ENCODE assay signal across 37 cellular contexts in genomic region chr18:42746794-42747193, GRCh38.
"Had no signal": no experiment of that assay in that cellular context is flagged by ENCODE, and none has a peak within 500 bp of the region (broad histone marks: within the 10 kb centered on the region; RNA-seq: fewer than 3 reads in every experiment).

No MANE protein-coding gene starts in this region.

- DNase-seq: activated B cell treated with CpG ODN at 0.5 μM for 24 hours; activated CD4-positive, alpha-beta memory T cell treated with anti-CD3 and anti-CD28 coated beads for 36 hours; activated CD4-positive, alpha-beta T cell treated with anti-CD3 and anti-CD28 coated beads for 4 hours; activated CD4-positive, alpha-beta T cell treated with anti-CD3 and anti-CD28 coated beads, Interleukin-2, amount 10 ng/mL, durations not matched to agents 24 days and 14 days; activated CD4-positive, alpha-beta T cell treated with anti-CD3 and anti-CD28 coated beads, Interleukin-2, amount 50 U/mL, for 1 hour; activated CD4-positive, alpha-beta T cell treated with anti-CD3 and anti-CD28 coated beads, Interleukin-2, amount 50 U/mL, for 4 hours; activated CD4-positive, CD25-positive, alpha-beta regulatory T cell treated with anti-CD3 and anti-CD28 coated beads, Interleukin-2, amount 50 U/mL, for 72 hours; activated CD8-positive, alpha-beta memory T cell treated with anti-CD3 and anti-CD28 coated beads for 24 hours; activated CD8-positive, alpha-beta memory T cell treated with anti-CD3 and anti-CD28 coated beads, Interleukin-2, amount 10 ng/mL, durations not matched to agents 7 days and 5 days; activated CD8-positive, alpha-beta memory T cell treated with anti-CD3 and anti-CD28 coated beads, Interleukin-2, amount 50 U/mL, for 48 hours; activated CD8-positive, alpha-beta T cell treated with anti-CD3 and anti-CD28 coated beads, Interleukin-2, amount 10 ng/mL, durations not matched to agents 7 days and 5 days; activated effector memory CD4-positive, alpha-beta T cell treated with anti-CD3 and anti-CD28 coated beads, Interleukin-2, amount 50 U/mL, for 16 hours; activated gamma-delta T cell treated with Interleukin-2 at 50 U/mL for 16 hours; activated naive CD4-positive, alpha-beta T cell; activated naive CD4-positive, alpha-beta T cell treated with anti-CD3 and anti-CD28 coated beads for 36 hours; activated naive CD4-positive, alpha-beta T cell treated with anti-CD3 and anti-CD28 coated beads, Interleukin-2, amount 50 U/mL, for 16 hours; activated naive CD8-positive, alpha-beta T cell treated with anti-CD3 and anti-CD28 coated beads for 36 hours; activated T-cell treated with anti-CD3 and anti-CD28 coated beads, Interleukin-2, amount 50 U/mL, for 24 hours; activated T-cell treated with anti-CD3 and anti-CD28 coated beads, Interleukin-2, amount 50 U/mL, for 48 hours; adrenal gland; amygdala; anterior cingulate cortex; caudate nucleus; cerebellar nuclear complex; T-helper 1 cell; T-helper 2 cell; T-helper 9 cell; WERI-Rb-1 had no signal

- H3K27ac Mint-ChIP-seq: activated B cell treated with CpG ODN at 0.5 μM for 24 hours; activated CD4-positive, alpha-beta memory T cell treated with anti-CD3 and anti-CD28 coated beads for 36 hours; activated CD4-positive, alpha-beta T cell treated with anti-CD3 and anti-CD28 coated beads, Interleukin-2, amount 10 ng/mL, durations not matched to agents 24 days and 14 days; activated CD8-positive, alpha-beta memory T cell treated with anti-CD3 and anti-CD28 coated beads, Interleukin-2, amount 10 ng/mL, durations not matched to agents 7 days and 5 days; activated CD8-positive, alpha-beta T cell treated with anti-CD3 and anti-CD28 coated beads, Interleukin-2, amount 10 ng/mL, durations not matched to agents 7 days and 5 days; activated naive CD4-positive, alpha-beta T cell treated with anti-CD3 and anti-CD28 coated beads for 36 hours; activated naive CD4-positive, alpha-beta T cell treated with anti-CD3 and anti-CD28 coated beads, Interleukin-2, amount 50 U/mL, for 72 hours; activated naive CD8-positive, alpha-beta T cell treated with anti-CD3 and anti-CD28 coated beads for 36 hours; activated T-cell treated with anti-CD3 and anti-CD28 coated beads, Interleukin-2, amount 50 U/mL, for 24 hours; activated T-helper 17 cell treated with anti-CD3 and anti-CD28 coated beads, Interleukin-2, amount 50 U/mL, for 72 hours; brain; T-helper 1 cell treated with Interleukin-12 subunit alpha and Interleukin-12 subunit beta and Interleukin-4 antibody, amounts not matched to agents 30 μg/mL and 1 μg/mL, for 36 hours; T-helper 2 cell treated with Interferon-gamma antibody and Interleukin-4, amounts not matched to agents 5 μg/mL and 100 μg/mL, for 36 hours had no signal

- H3K27ac ChIP-seq: adrenal gland, ascending aorta, cardiac muscle cell, WERI-Rb-1 had no signal

- H3K4me1 Mint-ChIP-seq: activated B cell treated with CpG ODN at 0.5 μM for 24 hours; activated CD4-positive, alpha-beta T cell treated with anti-CD3 and anti-CD28 coated beads, Interleukin-2, amount 10 ng/mL, durations not matched to agents 24 days and 14 days; activated CD8-positive, alpha-beta memory T cell treated with anti-CD3 and anti-CD28 coated beads, Interleukin-2, amount 10 ng/mL, durations not matched to agents 7 days and 5 days; activated naive CD8-positive, alpha-beta T cell treated with anti-CD3 and anti-CD28 coated beads for 36 hours; activated T-helper 17 cell treated with anti-CD3 and anti-CD28 coated beads, Interleukin-2, amount 50 U/mL, for 72 hours; brain; central memory CD8-positive, alpha-beta T cell had no signal

- H3K36me3 Mint-ChIP-seq: activated CD4-positive, alpha-beta memory T cell treated with anti-CD3 and anti-CD28 coated beads for 36 hours; activated CD8-positive, alpha-beta memory T cell treated with anti-CD3 and anti-CD28 coated beads, Interleukin-2, amount 10 ng/mL, durations not matched to agents 7 days and 5 days; activated naive CD4-positive, alpha-beta T cell treated with anti-CD3 and anti-CD28 coated beads, Interleukin-2, amount 50 U/mL, for 72 hours; activated naive CD8-positive, alpha-beta T cell treated with anti-CD3 and anti-CD28 coated beads for 36 hours; brain had no signal

- FAIRE-seq: bronchial epithelial cell had no signal

- H3K36me3 ChIP-seq: adrenal gland, ascending aorta, cardiac muscle cell, WERI-Rb-1 had no signal

- H3K4me3 Mint-ChIP-seq: activated B cell treated with CpG ODN at 0.5 μM for 24 hours; activated CD4-positive, alpha-beta memory T cell treated with anti-CD3 and anti-CD28 coated beads for 36 hours; activated CD4-positive, alpha-beta T cell treated with anti-CD3 and anti-CD28 coated beads, Interleukin-2, amount 10 ng/mL, durations not matched to agents 24 days and 14 days; activated CD8-positive, alpha-beta memory T cell treated with anti-CD3 and anti-CD28 coated beads, Interleukin-2, amount 10 ng/mL, durations not matched to agents 7 days and 5 days; activated CD8-positive, alpha-beta T cell treated with anti-CD3 and anti-CD28 coated beads, Interleukin-2, amount 10 ng/mL, durations not matched to agents 7 days and 5 days; activated naive CD4-positive, alpha-beta T cell treated with anti-CD3 and anti-CD28 coated beads for 36 hours; activated naive CD8-positive, alpha-beta T cell treated with anti-CD3 and anti-CD28 coated beads for 36 hours; activated T-cell treated with anti-CD3 and anti-CD28 coated beads, Interleukin-2, amount 50 U/mL, for 24 hours; activated T-helper 17 cell treated with anti-CD3 and anti-CD28 coated beads, Interleukin-2, amount 50 U/mL, for 72 hours; brain; central memory CD8-positive, alpha-beta T cell; T-helper 1 cell treated with Interleukin-12 subunit alpha and Interleukin-12 subunit beta and Interleukin-4 antibody, amounts not matched to agents 30 μg/mL and 1 μg/mL, for 36 hours; T-helper 2 cell treated with Interferon-gamma antibody and Interleukin-4, amounts not matched to agents 5 μg/mL and 100 μg/mL, for 36 hours had no signal

- H3K27me3 Mint-ChIP-seq: activated B cell treated with CpG ODN at 0.5 μM for 24 hours; activated CD4-positive, alpha-beta memory T cell treated with anti-CD3 and anti-CD28 coated beads for 36 hours; activated CD4-positive, alpha-beta T cell treated with anti-CD3 and anti-CD28 coated beads, Interleukin-2, amount 10 ng/mL, durations not matched to agents 24 days and 14 days; activated CD8-positive, alpha-beta memory T cell treated with anti-CD3 and anti-CD28 coated beads, Interleukin-2, amount 10 ng/mL, durations not matched to agents 7 days and 5 days; activated naive CD8-positive, alpha-beta T cell treated with anti-CD3 and anti-CD28 coated beads for 36 hours; activated T-cell treated with anti-CD3 and anti-CD28 coated beads, Interleukin-2, amount 50 U/mL, for 24 hours; activated T-helper 17 cell treated with anti-CD3 and anti-CD28 coated beads, Interleukin-2, amount 50 U/mL, for 72 hours; brain; central memory CD8-positive, alpha-beta T cell had no signal

- H3K4me3 ChIP-seq: adrenal gland, ascending aorta, cardiac muscle cell had no signal

- H3K27me3 ChIP-seq: adrenal gland, ascending aorta, cardiac muscle cell had no signal

- H3K9me3 ChIP-seq: ascending aorta had no signal

- H3K4me1 ChIP-seq: adrenal gland, ascending aorta had no signal

- H3K9me3 Mint-ChIP-seq: activated B cell treated with CpG ODN at 0.5 μM for 24 hours; activated CD4-positive, alpha-beta T cell treated with anti-CD3 and anti-CD28 coated beads, Interleukin-2, amount 10 ng/mL, durations not matched to agents 24 days and 14 days; activated naive CD4-positive, alpha-beta T cell treated with anti-CD3 and anti-CD28 coated beads for 36 hours; activated naive CD8-positive, alpha-beta T cell treated with anti-CD3 and anti-CD28 coated beads for 36 hours; activated T-cell treated with anti-CD3 and anti-CD28 coated beads, Interleukin-2, amount 50 U/mL, for 24 hours; T-helper 1 cell treated with Interleukin-12 subunit alpha and Interleukin-12 subunit beta and Interleukin-4 antibody, amounts not matched to agents 30 μg/mL and 1 μg/mL, for 36 hours; T-helper 2 cell treated with Interferon-gamma antibody and Interleukin-4, amounts not matched to agents 5 μg/mL and 100 μg/mL, for 36 hours had no signal
